ENCODE assay signal across 8 cellular contexts in the genomic region with DNA sequence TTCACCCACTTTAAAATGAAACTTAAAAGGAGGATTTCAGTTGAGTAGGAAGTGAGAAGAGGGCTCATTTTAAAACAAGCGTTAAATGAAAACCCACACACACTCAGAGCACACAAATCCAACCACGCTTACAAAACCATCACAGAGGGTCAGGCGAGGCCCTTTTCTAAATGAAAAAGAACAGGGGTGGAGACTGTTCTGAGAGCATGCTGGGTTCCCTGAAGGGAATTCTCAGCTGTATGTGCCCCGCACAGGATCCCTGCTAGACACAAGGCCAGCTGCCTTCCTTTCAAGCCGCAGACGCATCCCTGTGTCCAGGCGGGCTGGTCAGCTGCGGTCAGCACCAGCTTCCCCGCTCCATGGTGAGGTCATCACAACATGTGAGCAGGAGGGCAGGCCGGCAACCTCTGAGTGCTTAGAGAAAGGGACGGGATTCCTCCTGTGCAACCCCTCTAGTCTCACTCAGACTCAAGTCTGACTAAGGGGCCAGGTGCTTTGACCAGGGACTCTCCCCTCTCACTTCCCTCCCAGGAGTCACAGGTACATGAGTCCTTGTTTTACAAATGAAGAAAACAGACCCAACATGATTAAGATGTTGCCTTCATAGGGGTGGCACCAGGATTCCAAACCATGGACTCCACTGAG.
DNase-seq lines count a peak whose midpoint lies in the region; ATAC-seq and TF ChIP-seq lines count a peak whose summit lies in the region.

No MANE protein-coding gene starts in this region.

- H3K9me3 ChIP-seq in CD8-positive, alpha-beta T cell (ENCODE audit: low read length) = no peaks in the 10 kb centered on the region

- DNase-seq in NCI-H226 = peak; percentile 87
- peak; percentile 73 for DNase-seq in fibroblast of pulmonary artery (ENCODE audit: low read depth)
- peak; percentile 58 for DNase-seq in putamen (ENCODE audit: low spot score)
- DNase-seq in CD8-positive, alpha-beta T cell = no peak
- no peak for DNase-seq in activated T-cell treated with anti-CD3 and anti-CD28 coated beads for 4 hours

- H3K27me3 ChIP-seq in CD8-positive, alpha-beta T cell (ENCODE audit: insufficient read depth, low read length) = no peaks in the 10 kb centered on the region

- H3K4me3 ChIP-seq in fibroblast of pulmonary artery (replicated peaks; ENCODE audit: low read depth, low read length) = no peak overlapping the region
- no peak overlapping the region for H3K4me3 ChIP-seq in CD8-positive, alpha-beta T cell (ENCODE audit: low read depth, low read length)

- no peak overlapping the region for H3K27ac Mint-ChIP-seq in CD8-positive, alpha-beta T cell

- no peaks in the 10 kb centered on the region for H3K36me3 ChIP-seq in CD8-positive, alpha-beta T cell (ENCODE audit: insufficient read depth, low read length)

- TF ChIP-seq CTCF in fibroblast of pulmonary artery (IDR thresholded peaks at IDR 0.05; ENCODE audit: low read length, missing control alignments) = no peak
- no peak for TF ChIP-seq CTCF in CD8-positive, alpha-beta T cell (IDR thresholded peaks at IDR 0.05)

- POLR2A ChIA-PET in CD8-positive, alpha-beta T cell (lab: Charles Lee) = no interaction called here

- H3K27ac ChIP-seq in CD8-positive, alpha-beta T cell (ENCODE audit: low read depth, low read length) = no peak overlapping the region

- no peaks in the 10 kb centered on the region for H3K4me1 ChIP-seq in CD8-positive, alpha-beta T cell (ENCODE audit: insufficient read depth, low read length)

- no peaks in the 10 kb centered on the region for H3K9me3 Mint-ChIP-seq in CD8-positive, alpha-beta T cell

- no peaks in the 10 kb centered on the region for H3K36me3 Mint-ChIP-seq in CD8-positive, alpha-beta T cell

- no peak overlapping the region for H3K4me3 Mint-ChIP-seq in CD8-positive, alpha-beta T cell

- no peak for TF ChIP-seq POLR2A in GM18505 (IDR thresholded peaks at IDR 0.05; ENCODE audit: borderline replicate concordance, extremely low read depth, insufficient read depth, insufficient read length)

- H3K4me1 Mint-ChIP-seq in CD8-positive, alpha-beta T cell (ENCODE audit: low read depth) = no peaks in the 10 kb centered on the region

- ATAC-seq in GM18505 (IDR thresholded peaks at IDR 0.05; ENCODE audit: unreplicated experiment) (peak; percentile 37), GM21529 (IDR thresholded peaks at IDR 0.05; ENCODE audit: unreplicated experiment) (no peak), HG02763 (IDR thresholded peaks at IDR 0.05; ENCODE audit: unreplicated experiment) (no peak)
- ATAC-seq in CD8-positive, alpha-beta T cell = no peak

- intact Hi-C loops in CD8-positive, alpha-beta T cell (cut with DNase I, micrococcal nuclease) = no loop called here

- peaks cover 6% of the 10 kb centered on the region for H3K27me3 Mint-ChIP-seq in CD8-positive, alpha-beta T cell (ENCODE audit: low read depth)

- CTCF ChIA-PET in CD8-positive, alpha-beta T cell (lab: Charles Lee) = no interaction called here

Comparison
In these comparisons a context has a peak if more than half of its experiments do, and no peak if none do; other contexts are left out.
1. DNase-seq: peak in NCI-H226 (single experiment), fibroblast of pulmonary artery (single experiment) and putamen (single experiment); none in CD8-positive, alpha-beta T cell (0 of 7) and activated T-cell treated with anti-CD3 and anti-CD28 coated beads for 4 hours (single experiment).